8 cellular contexts compared by ENCODE assay signal in genomic region chr11:57480409-57481137, GRCh38. TPM values are rescaled to one million over a fixed set of nuclear protein-coding genes. Genes with fewer than 3 reads are reported as not detected.
A peak's percentile ranks its signal among the peaks of the same experiment; 100 is the strongest.
DNase-seq lines count a peak whose midpoint lies in the region; ATAC-seq and TF ChIP-seq lines count a peak whose summit lies in the region.

No MANE protein-coding gene starts in this region.

- peaks cover 31% of the 10 kb centered on the region for H3K4me1 ChIP-seq in CD4-positive, CD25-positive, alpha-beta regulatory T cell (ENCODE audit: control insufficient read depth, insufficient read depth, low read length, poor library complexity, severe bottlenecking)

- no peaks in the 10 kb centered on the region for H3K9me3 ChIP-seq in CD4-positive, CD25-positive, alpha-beta regulatory T cell (ENCODE audit: control insufficient read depth in 2 of 2, low read length in 2 of 2)

- peak overlapping the region in 1 of 3 donors; percentile 68 for H3K27ac Mint-ChIP-seq in CD4-positive, CD25-positive, alpha-beta regulatory T cell

- peak; percentile 80 for TF ChIP-seq CTCF in kidney epithelial cell (IDR thresholded peaks at IDR 0.05; ENCODE audit: insufficient read depth, low read length, poor library complexity, severe bottlenecking)

- H3K27me3 ChIP-seq in CD4-positive, CD25-positive, alpha-beta regulatory T cell (ENCODE audit: control insufficient read depth, insufficient read depth, low read length): peaks cover 5% of the 10 kb centered on the region
- peaks cover 58% of the 10 kb centered on the region for H3K27me3 ChIP-seq in kidney epithelial cell (ENCODE audit: control insufficient read depth, insufficient read depth, low read length)

- H3K9me3 Mint-ChIP-seq in CD4-positive, CD25-positive, alpha-beta regulatory T cell: no peaks in the 10 kb centered on the region

- ATAC-seq in CD4-positive, CD25-positive, alpha-beta regulatory T cell (ENCODE audit: low read depth in 2 of 2): peak; percentile 21 to 46
- ATAC-seq in GM21447 (IDR thresholded peaks at IDR 0.05; ENCODE audit: unreplicated experiment) (peak; percentile 26), GM18520 (IDR thresholded peaks at IDR 0.05; ENCODE audit: unreplicated experiment) (no peak)

- no peak overlapping the region for H3K4me3 ChIP-seq in CD4-positive, CD25-positive, alpha-beta regulatory T cell (ENCODE audit: low read depth, low read length)
- H3K4me3 ChIP-seq in kidney epithelial cell (ENCODE audit: low read depth, low read length): no peak overlapping the region

- H3K27me3 Mint-ChIP-seq in CD4-positive, CD25-positive, alpha-beta regulatory T cell: peaks cover 57% of the 10 kb centered on the region

- peaks cover 13% of the 10 kb centered on the region for H3K36me3 Mint-ChIP-seq in CD4-positive, CD25-positive, alpha-beta regulatory T cell

- H3K4me3 Mint-ChIP-seq in CD4-positive, CD25-positive, alpha-beta regulatory T cell: peak overlapping the region in 2 of 4 donors; percentile 1 to 46

- H3K4me1 Mint-ChIP-seq in CD4-positive, CD25-positive, alpha-beta regulatory T cell: peaks cover 0 to 46% (median 15%) of the 10 kb centered on the region in 4 donors

- H3K27ac ChIP-seq in CD4-positive, CD25-positive, alpha-beta regulatory T cell (ENCODE audit: insufficient read depth, low read length, poor library complexity, severe bottlenecking): no peak overlapping the region

- H3K36me3 ChIP-seq in CD4-positive, CD25-positive, alpha-beta regulatory T cell (ENCODE audit: control insufficient read depth, insufficient read depth, low read length): peaks cover 14% of the 10 kb centered on the region
- no peaks in the 10 kb centered on the region for H3K36me3 ChIP-seq in kidney epithelial cell (ENCODE audit: control insufficient read depth, insufficient read depth, low read length)

- peak; percentile 19 to 71 (median 42) for DNase-seq in CD4-positive, CD25-positive, alpha-beta regulatory T cell
- peak; percentile 83 for DNase-seq in NAMALWA (ENCODE audit: low spot score)
- peak; percentile 16 for DNase-seq in T-helper 22 cell (ENCODE audit: low read depth)
- DNase-seq in astrocyte of the hippocampus (ENCODE audit: low read depth, low spot score): peak; percentile 51
- no peak for DNase-seq in kidney epithelial cell (ENCODE audit: low read depth)
- DNase-seq in stimulated activated CD4-positive, alpha-beta T cell treated with anti-CD3 and anti-CD28 coated beads, TNF-alpha, amount 100 ng/mL, for 4 hours (ENCODE audit: low read depth in 3 of 3): peak; percentile 51 to 59 (median 56)

RNA-seq across cellular contexts. Expression of gene RTN4RL2, which starts 20.2 kb away (rescaled TPM):
- total RNA-seq in CD4-positive, CD25-positive, alpha-beta regulatory T cell: not detected
- polyA plus RNA-seq in CD4-positive, CD25-positive, alpha-beta regulatory T cell: under 1 TPM in 1 of 4 donors, not detected in 3; 0.11 TPM
- total RNA-seq in kidney epithelial cell: 0.48 and 0.67 TPM in 2 replicates

RNA-seq across cellular contexts. Expression of gene SLC43A1, which starts 34.9 kb away (rescaled TPM):
- total RNA-seq in CD4-positive, CD25-positive, alpha-beta regulatory T cell: 12.8 TPM
- 10 to 100 TPM; 22.9 to 29.9 (median 26.2) TPM for polyA plus RNA-seq in CD4-positive, CD25-positive, alpha-beta regulatory T cell
- 12.5 and 16.7 TPM in 2 replicates for total RNA-seq in kidney epithelial cell

RNA-seq across cellular contexts. Expression of gene TIMM10, which starts 50.0 kb away (rescaled TPM):
- total RNA-seq in CD4-positive, CD25-positive, alpha-beta regulatory T cell: 21.2 TPM
- 10 to 100 TPM; 52.1 to 84.7 (median 65.7) TPM for polyA plus RNA-seq in CD4-positive, CD25-positive, alpha-beta regulatory T cell
- 49.6 and 66.4 TPM in 2 replicates for total RNA-seq in kidney epithelial cell

RNA-seq across cellular contexts. Expression of gene SLC43A3, which starts 53.7 kb away (rescaled TPM):
- total RNA-seq in CD4-positive, CD25-positive, alpha-beta regulatory T cell: 19.1 TPM
- polyA plus RNA-seq in CD4-positive, CD25-positive, alpha-beta regulatory T cell: 10 to 100 TPM; 21.6 to 36.9 (median 27.3) TPM
- total RNA-seq in kidney epithelial cell: 108 and 155 TPM in 2 replicates

RNA-seq across cellular contexts. Expression of gene SMTNL1, which starts 56.8 kb away (rescaled TPM):
- not detected for total RNA-seq in CD4-positive, CD25-positive, alpha-beta regulatory T cell
- under 1 TPM in 2 of 4 donors, not detected in 2; 0.21 to 0.36 TPM for polyA plus RNA-seq in CD4-positive, CD25-positive, alpha-beta regulatory T cell
- not detected in 2 replicates for total RNA-seq in kidney epithelial cell
